In the genomic region with DNA sequence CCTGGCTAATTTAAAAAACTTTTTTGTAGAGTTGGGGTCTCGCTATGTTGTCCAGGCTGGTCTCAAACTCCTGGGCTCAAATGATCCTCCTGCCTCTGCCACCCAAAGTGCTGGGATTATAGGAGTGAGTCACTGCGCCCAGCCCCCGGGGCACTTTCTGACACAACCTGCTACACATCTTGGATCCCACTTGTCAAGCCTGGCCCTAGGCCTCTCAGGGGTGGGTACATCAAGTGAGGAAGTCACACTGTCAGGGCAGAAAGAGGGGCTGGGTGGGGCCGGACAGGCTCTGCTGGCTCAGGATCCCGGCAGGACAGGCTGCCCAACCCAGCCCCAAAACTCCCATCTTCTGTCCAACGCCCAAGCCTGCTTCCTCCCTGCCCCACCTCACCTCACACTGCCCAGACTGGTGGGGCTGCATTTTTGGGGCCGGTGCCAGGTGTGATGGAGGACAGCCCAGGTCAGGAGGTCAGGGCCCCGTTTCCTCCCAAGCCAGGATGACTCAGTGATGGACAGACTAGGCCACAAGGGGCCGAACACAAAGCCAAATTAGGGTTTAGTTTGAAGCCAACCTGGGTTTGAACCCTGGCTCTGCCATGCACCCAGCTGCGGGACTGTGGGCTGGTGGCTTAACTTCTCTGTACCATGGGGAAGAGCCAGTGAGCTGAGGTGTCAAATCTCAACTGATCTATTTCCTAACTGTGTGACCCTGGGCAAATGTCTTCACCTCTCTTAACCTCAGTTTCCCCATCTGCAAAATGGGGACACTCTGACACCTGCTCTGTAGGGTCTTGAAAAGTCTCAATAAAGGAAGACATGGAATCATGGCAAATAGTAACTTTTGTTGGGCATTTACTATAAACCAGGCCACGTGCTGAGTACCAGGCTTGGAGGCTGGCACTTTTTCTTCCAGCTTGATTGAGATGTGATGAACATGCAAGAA, we compare ENCODE assay signal across 10 cellular contexts. TPM values are rescaled to one million over a fixed set of nuclear protein-coding genes. Genes with fewer than 3 reads are reported as not detected.
DNase-seq lines count a peak whose midpoint lies in the region; ATAC-seq and TF ChIP-seq lines count a peak whose summit lies in the region.
"Had no signal": no experiment of that assay in that cellular context is flagged by ENCODE, and none has a peak within 500 bp of the region (broad histone marks: within the 10 kb centered on the region; RNA-seq: fewer than 3 reads in every experiment).

No MANE protein-coding gene starts in this region.

- TF ChIP-seq POLR2A in Peyer's patch (IDR thresholded peaks at IDR 0.05), result no peak

- no peaks in the 10 kb centered on the region for H3K27me3 Mint-ChIP-seq in progenitor cell of endocrine pancreas

- no peaks in the 10 kb centered on the region for H3K36me3 ChIP-seq in Peyer's patch

- H3K4me3 Mint-ChIP-seq in progenitor cell of endocrine pancreas (ENCODE audit: low read depth), result no peak overlapping the region
- H3K4me3 Mint-ChIP-seq: activated naive CD8-positive, alpha-beta T cell treated with anti-CD3 and anti-CD28 coated beads for 36 hours had no signal

- H3K4me3 ChIP-seq in Peyer's patch, result no peak overlapping the region
- no peak overlapping the region for H3K4me3 ChIP-seq in fibroblast of the aortic adventitia (ENCODE audit: low read depth, low read length)

- H3K27ac Mint-ChIP-seq in progenitor cell of endocrine pancreas, result peak overlapping the region; percentile 97
- H3K27ac Mint-ChIP-seq: activated naive CD8-positive, alpha-beta T cell treated with anti-CD3 and anti-CD28 coated beads for 36 hours had no signal

- H3K4me1 Mint-ChIP-seq in progenitor cell of endocrine pancreas (ENCODE audit: low read depth), result peaks cover 35% of the 10 kb centered on the region
- H3K4me1 Mint-ChIP-seq: activated naive CD8-positive, alpha-beta T cell treated with anti-CD3 and anti-CD28 coated beads for 36 hours had no signal

- ATAC-seq in GM18873 (IDR thresholded peaks at IDR 0.05; ENCODE audit: low FRiP score, unreplicated experiment), result no peak
- no peak for ATAC-seq in GM21529 (IDR thresholded peaks at IDR 0.05; ENCODE audit: unreplicated experiment)

- in situ Hi-C loops in Caki2 (cut with HindIII; ENCODE audit: low pct_unique_long_range_greater_than_20kb, low sequenced_read_pairs), result no loop called here

- H3K27me3 ChIP-seq in Peyer's patch, result no peaks in the 10 kb centered on the region

- H3K9me3 ChIP-seq in Peyer's patch, result no peaks in the 10 kb centered on the region

- DNase-seq in Caki2 (ENCODE audit: low read depth), result peak; percentile 83
- no peak for DNase-seq in Peyer's patch
- peak; percentile 63 for DNase-seq in fibroblast of the aortic adventitia (ENCODE audit: low read depth)
- DNase-seq in progenitor cell of endocrine pancreas (ENCODE audit: low spot score, unreplicated experiment), result no peak
- DNase-seq in NAMALWA (ENCODE audit: low spot score), result no peak
- no peak for DNase-seq in GM19238 (ENCODE audit: insufficient read length, low spot score)

- no peaks in the 10 kb centered on the region for H3K36me3 Mint-ChIP-seq in progenitor cell of endocrine pancreas (ENCODE audit: insufficient read depth)
- H3K36me3 Mint-ChIP-seq: activated naive CD8-positive, alpha-beta T cell treated with anti-CD3 and anti-CD28 coated beads for 36 hours had no signal

- TF ChIP-seq CTCF in Peyer's patch (IDR thresholded peaks at IDR 0.05), result no peak
- no peak for TF ChIP-seq CTCF in fibroblast of the aortic adventitia (IDR thresholded peaks at IDR 0.05; ENCODE audit: insufficient read depth, low read length)
- TF ChIP-seq CTCF in progenitor cell of endocrine pancreas (IDR thresholded peaks at IDR 0.05; ENCODE audit: unreplicated experiment), result no peak

- H3K4me1 ChIP-seq in Peyer's patch, result peaks cover 0 to 33% (median 4%) of the 10 kb centered on the region in 4 donors

- no peaks in the 10 kb centered on the region for H3K9me3 Mint-ChIP-seq in progenitor cell of endocrine pancreas (ENCODE audit: low read depth)
- H3K9me3 Mint-ChIP-seq: activated naive CD8-positive, alpha-beta T cell treated with anti-CD3 and anti-CD28 coated beads for 36 hours had no signal

- H3K27ac ChIP-seq in Peyer's patch, result peak overlapping the region in 3 of 4 donors; percentile 38 to 72 (median 38)

RNA-seq across cellular contexts. Expression of a gene that starts 8.9 kb away (rescaled TPM):
- total RNA-seq in Caki2 (2014; rRNA removed; shearing (Covaris generic); ENCODE audit: low replicate concordance), result 10.2 and 11.5 TPM in 2 replicates
- total RNA-seq in Peyer's patch, result 10 to 100 TPM; 28.7 to 84.2 (median 53.0) TPM
- 53.9 and 57.9 TPM in 2 replicates for total RNA-seq in fibroblast of the aortic adventitia (ENCODE audit: low replicate concordance)
- total RNA-seq in progenitor cell of endocrine pancreas, result 62.7 and 64.1 TPM in 2 replicates
- total RNA-seq: activated naive CD8-positive, alpha-beta T cell treated with anti-CD3 and anti-CD28 coated beads for 36 hours had no signal

RNA-seq across cellular contexts. Expression of a gene that starts 12.3 kb away (rescaled TPM):
- total RNA-seq in Caki2 (2014; rRNA removed; shearing (Covaris generic); ENCODE audit: low replicate concordance), result under 0.01 and 0.03 TPM in 2 replicates
- total RNA-seq in Peyer's patch, result 1 to 10 TPM in 2 of 4 donors, under 1 TPM in 2; 0.13 to 2.0 (median 1.1) TPM
- total RNA-seq in fibroblast of the aortic adventitia (ENCODE audit: low replicate concordance), result 1.2 and 3.0 TPM in 2 replicates
- 1.8 and 2.1 TPM in 2 replicates for total RNA-seq in progenitor cell of endocrine pancreas
- total RNA-seq: glomerular endothelial cell had no signal

Comparison
In these comparisons a context has a peak if more than half of its experiments do, and no peak if none do; other contexts are left out.
1. DNase-seq: peak in Caki2 (single experiment) and fibroblast of the aortic adventitia (single experiment); none in Peyer's patch (0 of 3), progenitor cell of endocrine pancreas (single experiment), NAMALWA (single experiment) and GM19238 (single experiment).